Comparison of ENCODE assay signal across 1 cellular context in genomic region chr2:241637233-241638062, GRCh38.
TF ChIP-seq lines count a peak whose summit lies in the region.

TSS of gene ATG4B (plus strand) at chr2:241637693. CDS start at chr2:241637715, 22 bp downstream.

TF ChIP-seq in HepG2, 621 proteins besides CTCF, POLR2A, EP300 and RAD21 (continued from another document and continues in another):
- 0 out of 2 replicates have a peak, but pooled peaks have one; percentile 42 for TF ChIP-seq CERS6 (CRISPR knock-in tag; IDR thresholded peaks at IDR 0.05)
- no peak for TF ChIP-seq NR2F6 (IDR thresholded peaks at IDR 0.05)
- TF ChIP-seq NR2F6 (CRISPR knock-in tag; IDR thresholded peaks at IDR 0.05) = peak; percentile 73
- peak; percentile 94 for TF ChIP-seq ZNF501 (CRISPR knock-in tag; IDR thresholded peaks at IDR 0.05)
- peak; percentile 97 for TF ChIP-seq NR2C2 (CRISPR knock-in tag; IDR thresholded peaks at IDR 0.05; ENCODE audit: borderline replicate concordance)
- TF ChIP-seq ZNF629 (CRISPR knock-in tag; conservative IDR thresholded peaks at IDR 0.05) = peak; percentile 24; the same call in 1 of the 2 replicates
- peak; percentile 72 to 92; a peak in 3 of 4 replicates for TF ChIP-seq HMGXB4 (CRISPR knock-in tag; IDR thresholded peaks at IDR 0.05; ENCODE audit: borderline replicate concordance in 1 of 2, low read depth in 1 of 2)
- TF ChIP-seq CREB1 (IDR thresholded peaks at IDR 0.05) = peak; percentile 97
- peak; percentile 93 for TF ChIP-seq CREB1 (CRISPR knock-in tag; IDR thresholded peaks at IDR 0.05)
- TF ChIP-seq ZBTB26 (CRISPR knock-in tag; IDR thresholded peaks at IDR 0.05; ENCODE audit: borderline replicate concordance) = peak; percentile 79; the same call in 1 of the 2 replicates
- peak; percentile 56; the same call in 1 of the 2 replicates for TF ChIP-seq ZNF383 (CRISPR knock-in tag; IDR thresholded peaks at IDR 0.05; ENCODE audit: borderline replicate concordance)
- TF ChIP-seq MXD1 (CRISPR knock-in tag; IDR thresholded peaks at IDR 0.05) = peak; percentile 74
- peak; percentile 69; the same call in 1 of the 2 replicates for TF ChIP-seq RXRB (CRISPR knock-in tag; IDR thresholded peaks at IDR 0.05; ENCODE audit: borderline replicate concordance)
- TF ChIP-seq FOXP4 (CRISPR knock-in tag; IDR thresholded peaks at IDR 0.05) = peak; percentile 47; the same call in 1 of the 2 replicates
- no peak; the same call in 1 of the 2 replicates for TF ChIP-seq ZNF850 (CRISPR knock-in tag; conservative IDR thresholded peaks at IDR 0.05)
- TF ChIP-seq SNRNP70 (IDR thresholded peaks at IDR 0.05; ENCODE audit: low read depth, low read length) = no peak
- no peak for TF ChIP-seq SRSF4 (IDR thresholded peaks at IDR 0.05; ENCODE audit: low read depth, low read length, poor library complexity, severe bottlenecking)
- peak; percentile 72 for TF ChIP-seq PHF21A (CRISPR knock-in tag; IDR thresholded peaks at IDR 0.05)
- TF ChIP-seq ZNF772 (CRISPR knock-in tag; IDR thresholded peaks at IDR 0.05) = peak; percentile 91
- TF ChIP-seq THAP7 (CRISPR knock-in tag; IDR thresholded peaks at IDR 0.05) = peak; percentile 84; the same call in 1 of the 2 replicates
- no peak for TF ChIP-seq NFIB (CRISPR knock-in tag; IDR thresholded peaks at IDR 0.05; ENCODE audit: borderline replicate concordance)
- peak; percentile 36; the same call in 1 of the 2 replicates for TF ChIP-seq NCOR1 (IDR thresholded peaks at IDR 0.05; ENCODE audit: borderline replicate concordance, low read length)
- peak; percentile 98 for TF ChIP-seq ZNF788 (CRISPR knock-in tag; IDR thresholded peaks at IDR 0.05; ENCODE audit: borderline replicate concordance)
- TF ChIP-seq RARA (CRISPR knock-in tag; IDR thresholded peaks at IDR 0.05) = peak; percentile 79
- peak; percentile 82 for TF ChIP-seq FOXO1 (CRISPR knock-in tag; IDR thresholded peaks at IDR 0.05)
- TF ChIP-seq SOX5 (CRISPR knock-in tag; IDR thresholded peaks at IDR 0.05; ENCODE audit: borderline replicate concordance) = peak; percentile 49
- TF ChIP-seq ZBTB4 (CRISPR knock-in tag; IDR thresholded peaks at IDR 0.05; ENCODE audit: borderline replicate concordance) = 0 out of 2 replicates have a peak, but pooled peaks have one; percentile 64
- TF ChIP-seq YY1 (IDR thresholded peaks at IDR 0.05; ENCODE audit: insufficient read depth, insufficient replicate concordance, low read depth, low read length) = peak; percentile 97
- peak; percentile 28; the same call in 1 of the 2 replicates for TF ChIP-seq ZNF276 (CRISPR knock-in tag; IDR thresholded peaks at IDR 0.05; ENCODE audit: low read depth)
- TF ChIP-seq SPEN (CRISPR knock-in tag; IDR thresholded peaks at IDR 0.05; ENCODE audit: low read depth) = peak; percentile 95
- TF ChIP-seq MNT (IDR thresholded peaks at IDR 0.05) = peak; percentile 35; the same call in 1 of the 2 replicates
- 0 out of 2 replicates have a peak, but pooled peaks have one; percentile 82 for TF ChIP-seq ZNF318 (CRISPR knock-in tag; IDR thresholded peaks at IDR 0.05)
